8 cellular contexts compared by ENCODE assay signal in the genomic region with DNA sequence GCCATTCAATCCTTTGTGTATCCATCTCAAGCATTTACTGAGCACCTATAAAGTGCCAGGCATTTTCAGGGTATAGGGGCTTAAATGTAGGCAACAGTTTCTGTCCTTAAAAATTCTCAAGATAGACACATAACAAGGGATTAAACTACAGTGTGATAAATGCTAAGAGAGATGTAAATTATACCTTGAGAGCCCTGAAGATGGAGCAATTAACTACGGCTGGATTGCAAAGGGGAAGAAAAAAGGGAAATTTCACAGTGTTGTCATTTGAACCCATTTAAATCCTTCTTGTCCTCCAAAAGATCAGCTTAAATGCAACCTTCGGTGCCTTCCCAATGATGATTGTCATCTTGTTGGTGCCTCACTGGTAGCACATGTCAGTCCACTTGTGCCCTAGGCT. TPM values are rescaled to one million over a fixed set of nuclear protein-coding genes. Genes with fewer than 3 reads are reported as not detected.
A peak's percentile ranks its signal among the peaks of the same experiment; 100 is the strongest.
DNase-seq lines count a peak whose midpoint lies in the region; ATAC-seq and TF ChIP-seq lines count a peak whose summit lies in the region.

No MANE protein-coding gene starts in this region.

- no peaks in the 10 kb centered on the region for H3K9me3 Mint-ChIP-seq in activated T-cell treated with anti-CD3 and anti-CD28 coated beads, Interleukin-2, amount 50 U/mL, for 72 hours

- no peak for DNase-seq in activated T-cell treated with anti-CD3 and anti-CD28 coated beads, Interleukin-2, amount 50 U/mL, for 72 hours
- DNase-seq in activated T-cell treated with anti-CD3 and anti-CD28 coated beads, Interleukin-2, amount 50 U/mL, for 1 hour = no peak
- DNase-seq in SK-MEL-5 (ENCODE audit: low read depth, low spot score) = peak; percentile 17
- peak; percentile 66 for DNase-seq in fibroblast of the aortic adventitia (ENCODE audit: low read depth)
- DNase-seq in thoracic aorta (ENCODE audit: low spot score) = no peak
- DNase-seq in NCI-H128 (lab: John Stamatoyannopoulos, UW; ENCODE audit: unreplicated experiment) = no peak
- DNase-seq in NK-92 treated with Interleukin-12 subunit alpha and Interleukin-12 subunit beta, amount 100 ng/mL, for 24 hours (lab: John Stamatoyannopoulos, UW) = no peak

- peaks cover 14% of the 10 kb centered on the region for H3K27me3 Mint-ChIP-seq in activated T-cell treated with anti-CD3 and anti-CD28 coated beads, Interleukin-2, amount 50 U/mL, for 72 hours (ENCODE audit: low read depth)

- H3K4me3 ChIP-seq in fibroblast of the aortic adventitia (ENCODE audit: low read depth, low read length) (no peak overlapping the region), thoracic aorta (peak overlapping the region; percentile 60)

- ATAC-seq in activated T-cell treated with anti-CD3 and anti-CD28 coated beads, Interleukin-2, amount 50 U/mL, for 72 hours (replicated peaks in 1 of 2) = no peak
- ATAC-seq in thoracic aorta (ENCODE audit: insufficient number of reproducible peaks, low FRiP score, low read depth) (no peak), HG03439 (IDR thresholded peaks at IDR 0.05; ENCODE audit: unreplicated experiment) (no peak)

- in situ Hi-C loops in SK-MEL-5 (cut with HindIII; ENCODE audit: low pct_unique_long_range_greater_than_20kb, low sequenced_read_pairs) = no loop called here

- no peaks in the 10 kb centered on the region for H3K36me3 ChIP-seq in thoracic aorta

- H3K9me3 ChIP-seq in thoracic aorta = no peaks in the 10 kb centered on the region

- H3K27ac ChIP-seq in thoracic aorta = no peak overlapping the region

- H3K4me1 Mint-ChIP-seq in activated T-cell treated with anti-CD3 and anti-CD28 coated beads, Interleukin-2, amount 50 U/mL, for 72 hours (ENCODE audit: low read depth) = peaks cover 63% of the 10 kb centered on the region

- peaks cover 2 to 20% of the 10 kb centered on the region in 2 donors for H3K4me1 ChIP-seq in thoracic aorta (ENCODE audit: control insufficient read depth in 1 of 2, low read depth in 2 of 2)

- peaks cover 2 to 3% of the 10 kb centered on the region in 2 donors for H3K36me3 Mint-ChIP-seq in activated T-cell treated with anti-CD3 and anti-CD28 coated beads, Interleukin-2, amount 50 U/mL, for 72 hours (ENCODE audit: insufficient read depth in 2 of 2)

- H3K4me3 Mint-ChIP-seq in activated T-cell treated with anti-CD3 and anti-CD28 coated beads, Interleukin-2, amount 50 U/mL, for 72 hours = peak overlapping the region; percentile 81 to 90

- H3K27me3 ChIP-seq in thoracic aorta (replicated peaks; ENCODE audit: insufficient read depth) = no peaks in the 10 kb centered on the region

- TF ChIP-seq CTCF in fibroblast of the aortic adventitia (IDR thresholded peaks at IDR 0.05; ENCODE audit: insufficient read depth, low read length) = peak; percentile 57
- no peak for TF ChIP-seq CTCF in thoracic aorta (IDR thresholded peaks at IDR 0.05)

- H3K27ac Mint-ChIP-seq in activated T-cell treated with anti-CD3 and anti-CD28 coated beads, Interleukin-2, amount 50 U/mL, for 72 hours = peak overlapping the region; percentile 79

RNA-seq across cellular contexts. Expression of gene IL26, which starts 11.5 kb away (rescaled TPM):
- 1 to 10 TPM in 1 of 2 donors, under 1 TPM in 1; 0.53 to 1.6 TPM for total RNA-seq in activated T-cell treated with anti-CD3 and anti-CD28 coated beads, Interleukin-2, amount 50 U/mL, for 72 hours
- not detected in 2 replicates for total RNA-seq in SK-MEL-5 (2014; rRNA removed; shearing (Covaris generic))
- not detected in 2 replicates for polyA plus RNA-seq in SK-MEL-5 (2015; cell fraction: cytosol; rRNA removed)
- polyA plus RNA-seq in SK-MEL-5 (2015; cell fraction: nucleus; rRNA removed) = not detected in 2 replicates
- not detected in 2 replicates for total RNA-seq in fibroblast of the aortic adventitia (ENCODE audit: low replicate concordance)
- not detected for total RNA-seq in thoracic aorta

RNA-seq across cellular contexts. Expression of gene IL22, which starts 16.3 kb away (rescaled TPM):
- 1 to 10 TPM in 1 of 2 donors, under 1 TPM in 1; 0.89 to 5.4 TPM for total RNA-seq in activated T-cell treated with anti-CD3 and anti-CD28 coated beads, Interleukin-2, amount 50 U/mL, for 72 hours
- total RNA-seq in SK-MEL-5 (2014; rRNA removed; shearing (Covaris generic)) = not detected in 2 replicates
- polyA plus RNA-seq in SK-MEL-5 (2015; cell fraction: cytosol; rRNA removed) = not detected in 2 replicates
- not detected in 2 replicates for polyA plus RNA-seq in SK-MEL-5 (2015; cell fraction: nucleus; rRNA removed)
- total RNA-seq in fibroblast of the aortic adventitia (ENCODE audit: low replicate concordance) (not detected in 2 replicates), thoracic aorta (not detected)

Comparison
In these comparisons a context has a peak if more than half of its experiments do, and no peak if none do; other contexts are left out.
1. DNase-seq: peak in SK-MEL-5 (single experiment) and fibroblast of the aortic adventitia (single experiment); none in activated T-cell treated with anti-CD3 and anti-CD28 coated beads, Interleukin-2, amount 50 U/mL, for 72 hours (0 of 2), activated T-cell treated with anti-CD3 and anti-CD28 coated beads, Interleukin-2, amount 50 U/mL, for 1 hour (single experiment), thoracic aorta (single experiment), NCI-H128 (single experiment) and NK-92 treated with Interleukin-12 subunit alpha and Interleukin-12 subunit beta, amount 100 ng/mL, for 24 hours (single experiment).